19 cellular contexts compared by ENCODE assay signal in the genomic region with DNA sequence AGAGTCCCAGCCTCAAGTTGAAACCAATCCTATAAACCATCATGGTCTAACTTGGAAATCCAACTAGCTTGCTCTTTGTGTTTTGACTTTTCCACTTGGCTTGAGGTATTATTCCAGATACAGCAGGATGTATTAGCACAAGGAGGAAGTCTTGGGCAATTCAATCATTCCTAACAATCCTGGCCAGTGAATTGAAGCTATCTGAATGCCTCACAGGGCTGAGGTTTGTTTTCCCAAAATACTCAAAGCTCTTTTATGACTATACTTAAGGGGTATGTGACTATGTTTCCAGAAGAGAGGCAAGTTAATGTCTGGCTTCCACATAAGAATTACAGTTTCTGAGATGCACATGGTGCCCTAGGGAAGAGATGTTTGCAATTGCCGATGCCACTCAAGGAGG.
DNase-seq lines count a peak whose midpoint lies in the region; ATAC-seq, FAIRE-seq and TF ChIP-seq lines count a peak whose summit lies in the region.
"Had no signal": no experiment of that assay in that cellular context is flagged by ENCODE, and none has a peak within 500 bp of the region (broad histone marks: within the 10 kb centered on the region; RNA-seq: fewer than 3 reads in every experiment).

No MANE protein-coding gene starts in this region.

- H3K27me3 ChIP-seq in bronchial epithelial cell (ENCODE audit: control insufficient read depth, insufficient read depth, low read length): no peaks in the 10 kb centered on the region
- H3K27me3 ChIP-seq: gastroesophageal sphincter, thyroid gland had no signal

- POLR2A ChIA-PET in OCI-LY7 (lab: Charles Lee): interaction anchor here (0.6 kb wide), 1 partner anchor 132 kb away, joined by 3 read pairs; no protein-coding TSS in a partner anchor

- H3K4me3 ChIP-seq in bronchial epithelial cell (ENCODE audit: low read depth, low read length): no peak overlapping the region
- H3K4me3 ChIP-seq in OCI-LY7 (ENCODE audit: low read depth, low read length, poor library complexity, severe bottlenecking): no peak overlapping the region
- H3K4me3 ChIP-seq: gastroesophageal sphincter, GM12878, thyroid gland had no signal

- peak overlapping the region; percentile 81 for H3K27ac Mint-ChIP-seq in HFFc6
- H3K27ac Mint-ChIP-seq: activated CD8-positive, alpha-beta T cell treated with anti-CD3 and anti-CD28 coated beads, Interleukin-2, amount 10 ng/mL, durations not matched to agents 7 days and 5 days; activated T-helper 17 cell treated with anti-CD3 and anti-CD28 coated beads, Interleukin-2, amount 50 U/mL, for 72 hours; CD8-positive, alpha-beta memory T cell had no signal

- H3K27ac ChIP-seq in OCI-LY7 (ENCODE audit: low read depth, low read length, poor library complexity, severe bottlenecking): no peak overlapping the region
- H3K27ac ChIP-seq: gastroesophageal sphincter, thyroid gland had no signal

- H3K4me1 ChIP-seq in OCI-LY7 (ENCODE audit: insufficient read depth, low read length, poor library complexity, severe bottlenecking): no peaks in the 10 kb centered on the region
- H3K4me1 ChIP-seq: gastroesophageal sphincter, thyroid gland had no signal

- no peaks in the 10 kb centered on the region for H3K79me2 ChIP-seq in OCI-LY7 (ENCODE audit: insufficient read depth, low read depth, low read length)

- no peaks in the 10 kb centered on the region for H4K20me1 ChIP-seq in OCI-LY7 (ENCODE audit: insufficient read depth, low read length)

- H3K9me3 Mint-ChIP-seq in HFFc6: no peaks in the 10 kb centered on the region; the same call in 1 of the 2 replicates
- H3K9me3 Mint-ChIP-seq: activated T-helper 17 cell treated with anti-CD3 and anti-CD28 coated beads, Interleukin-2, amount 50 U/mL, for 72 hours; CD8-positive, alpha-beta memory T cell had no signal

- no peak overlapping the region for H3K4me2 ChIP-seq in OCI-LY7 (ENCODE audit: low read length)

- H3K27me3 Mint-ChIP-seq in HFFc6 (ENCODE audit: insufficient read depth): no peaks in the 10 kb centered on the region; the same call in 1 of the 2 replicates

- no peak for FAIRE-seq in bronchial epithelial cell (lab: Jason Lieb, UNC)
- FAIRE-seq: GM12878, RCC 7860 had no signal

- peaks cover 62% of the 10 kb centered on the region for H3K4me1 Mint-ChIP-seq in HFFc6 (ENCODE audit: low read depth)
- H3K4me1 Mint-ChIP-seq: activated T-helper 17 cell treated with anti-CD3 and anti-CD28 coated beads, Interleukin-2, amount 50 U/mL, for 72 hours; CD8-positive, alpha-beta memory T cell had no signal

- no peaks in the 10 kb centered on the region for H3K9me3 ChIP-seq in OCI-LY7 (ENCODE audit: low read length)
- H3K9me3 ChIP-seq: gastroesophageal sphincter, thyroid gland had no signal

- intact Hi-C loops in OCI-LY7 (cut with micrococcal nuclease; ENCODE audit: unreplicated experiment): no loop called here

- DNase-seq in HFFc6: peak; percentile 91
- peak; percentile 88 for DNase-seq in bronchial epithelial cell (ENCODE audit: low read depth)
- DNase-seq in hepatic stellate cell (ENCODE audit: low spot score): peak; percentile 80
- DNase-seq in OCI-LY7 (ENCODE audit: low spot score): no peak
- no peak for DNase-seq in glomerular visceral epithelial cell (ENCODE audit: extremely low spot score)
- DNase-seq: activated CD8-positive, alpha-beta T cell treated with anti-CD3 and anti-CD28 coated beads, Interleukin-2, amount 10 ng/mL, durations not matched to agents 7 days and 5 days; CD8-positive, alpha-beta memory T cell; GOT3; MM.1S; NCI-H2081; stimulated activated CD4-positive, alpha-beta T cell treated with anti-CD3 and anti-CD28 coated beads, Interleukin-4, amount 100 ng/mL, for 24 hours; thyroid gland had no signal

- H3K9me2 ChIP-seq in OCI-LY7 (ENCODE audit: insufficient read depth, low read length): no peaks in the 10 kb centered on the region

- no peak for TF ChIP-seq CTCF in HFFc6 (IDR thresholded peaks at IDR 0.05)
- no peak for TF ChIP-seq CTCF in bronchial epithelial cell (IDR thresholded peaks at IDR 0.05; ENCODE audit: insufficient read depth, low read length, severe bottlenecking)
- TF ChIP-seq CTCF in OCI-LY7 (conservative IDR thresholded peaks at IDR 0.05; ENCODE audit: low read length): no peak

- CTCF ChIA-PET in OCI-LY7 (lab: Charles Lee; ENCODE audit: unreplicated experiment): no interaction called here

- no TSS peak for BruUV-seq in OCI-LY7 (replicated peaks; lab: Mats Ljungman, UMichigan)

- ATAC-seq in GM19023 (IDR thresholded peaks at IDR 0.05; ENCODE audit: unreplicated experiment): no peak
- no peak for ATAC-seq in GM18870 (IDR thresholded peaks at IDR 0.05; ENCODE audit: unreplicated experiment)
- ATAC-seq: activated CD8-positive, alpha-beta T cell treated with anti-CD3 and anti-CD28 coated beads, Interleukin-2, amount 10 ng/mL, durations not matched to agents 7 days and 5 days; activated T-helper 17 cell treated with anti-CD3 and anti-CD28 coated beads, Interleukin-2, amount 50 U/mL, for 72 hours; gastroesophageal sphincter; GM12878; sciatic nerve had no signal

- H3K36me3 ChIP-seq in bronchial epithelial cell (ENCODE audit: control insufficient read depth, insufficient read depth, low read length): no peaks in the 10 kb centered on the region
- no peaks in the 10 kb centered on the region for H3K36me3 ChIP-seq in OCI-LY7 (ENCODE audit: insufficient read depth, low read length)
- H3K36me3 ChIP-seq: gastroesophageal sphincter, thyroid gland had no signal

- H3K36me3 Mint-ChIP-seq in HFFc6 (ENCODE audit: low read depth): peaks cover 9% of the 10 kb centered on the region; the same call in 1 of the 2 replicates
- H3K36me3 Mint-ChIP-seq: CD8-positive, alpha-beta memory T cell had no signal

- H3K4me3 Mint-ChIP-seq in HFFc6: peak overlapping the region; percentile 42
- H3K4me3 Mint-ChIP-seq: activated CD8-positive, alpha-beta T cell treated with anti-CD3 and anti-CD28 coated beads, Interleukin-2, amount 10 ng/mL, durations not matched to agents 7 days and 5 days; activated T-helper 17 cell treated with anti-CD3 and anti-CD28 coated beads, Interleukin-2, amount 50 U/mL, for 72 hours; CD8-positive, alpha-beta memory T cell had no signal

- H2AFZ ChIP-seq in OCI-LY7 (ENCODE audit: low read length): no peak overlapping the region

Comparison
In these comparisons a context has a peak if more than half of its experiments do, and no peak if none do; other contexts are left out.
1. DNase-seq: peak in HFFc6 (single experiment), bronchial epithelial cell (single experiment) and hepatic stellate cell (single experiment); none in OCI-LY7 (single experiment) and glomerular visceral epithelial cell (single experiment).